In genomic region chr16:85571563-85571812, GRCh38 we compare ENCODE assay signal across 11 cellular contexts. TPM values are rescaled to one million over a fixed set of nuclear protein-coding genes. Genes with fewer than 3 reads are reported as not detected.
DNase-seq lines count a peak whose midpoint lies in the region; FAIRE-seq and TF ChIP-seq lines count a peak whose summit lies in the region.
"Had no signal": no experiment of that assay in that cellular context is flagged by ENCODE, and none has a peak within 500 bp of the region (broad histone marks: within the 10 kb centered on the region; RNA-seq: fewer than 3 reads in every experiment).

No MANE protein-coding gene starts in this region.

- in situ Hi-C loops in ACHN (cut with HindIII; ENCODE audit: low pct_ligation_motif_present, low pct_unique_long_range_greater_than_20kb, low sequenced_read_pairs), result no loop called here

- H3K9me2 ChIP-seq in MM.1S (replicated peaks; ENCODE audit: insufficient read depth, low read length), result no peaks in the 10 kb centered on the region

- H3K4me3 Mint-ChIP-seq in activated naive CD4-positive, alpha-beta T cell treated with anti-CD3 and anti-CD28 coated beads, Interleukin-2, amount 10 ng/mL, durations not matched to agents 7 days and 5 days, result no peak overlapping the region

- peaks cover 2% of the 10 kb centered on the region for H3K36me3 Mint-ChIP-seq in activated naive CD4-positive, alpha-beta T cell treated with anti-CD3 and anti-CD28 coated beads, Interleukin-2, amount 10 ng/mL, durations not matched to agents 7 days and 5 days

- H3K27ac Mint-ChIP-seq in activated naive CD4-positive, alpha-beta T cell treated with anti-CD3 and anti-CD28 coated beads, Interleukin-2, amount 10 ng/mL, durations not matched to agents 7 days and 5 days, result peak overlapping the region; percentile 9

- CTCF ChIA-PET in activated naive CD4-positive, alpha-beta T cell treated with anti-CD3 and anti-CD28 coated beads, Interleukin-2, amount 10 ng/mL, durations not matched to agents 7 days and 5 days (lab: Charles Lee), result interaction anchor here (0.8 kb wide), 1 partner anchor 81 kb away, joined by 3 read pairs; no protein-coding TSS in a partner anchor

- H3K27ac ChIP-seq in MM.1S (ENCODE audit: low read length) (peak overlapping the region; percentile 94; the same call in 1 of the 2 replicates), kidney (ENCODE audit: low read depth in 2 of 2, low read length in 2 of 2) (peak overlapping the region; percentile 87 to 88), tibial artery (peak overlapping the region; percentile 27 to 88)

- peaks cover 7% of the 10 kb centered on the region for H3K9me3 Mint-ChIP-seq in activated naive CD4-positive, alpha-beta T cell treated with anti-CD3 and anti-CD28 coated beads, Interleukin-2, amount 10 ng/mL, durations not matched to agents 7 days and 5 days

- H3K4me3 ChIP-seq in MM.1S (ENCODE audit: low read length) (no peak overlapping the region), kidney (ENCODE audit: low read length in 2 of 2) (no peak overlapping the region), tibial artery (no peak overlapping the region)

- H3K36me3 ChIP-seq in MM.1S (replicated peaks; ENCODE audit: insufficient read depth, low read length), result no peaks in the 10 kb centered on the region
- peaks cover 0 to 2% of the 10 kb centered on the region in 2 donors for H3K36me3 ChIP-seq in kidney (ENCODE audit: control insufficient read depth in 1 of 2, insufficient read depth in 2 of 2, low read length in 2 of 2)
- H3K36me3 ChIP-seq in tibial artery, result no peaks in the 10 kb centered on the region

- H4K20me1 ChIP-seq in MM.1S (ENCODE audit: insufficient read depth, low read length), result no peaks in the 10 kb centered on the region

- peaks cover 7% of the 10 kb centered on the region for H3K27me3 Mint-ChIP-seq in activated naive CD4-positive, alpha-beta T cell treated with anti-CD3 and anti-CD28 coated beads, Interleukin-2, amount 10 ng/mL, durations not matched to agents 7 days and 5 days

- H3K27me3 ChIP-seq in MM.1S (replicated peaks; ENCODE audit: insufficient read depth, low read length), result no peaks in the 10 kb centered on the region
- H3K27me3 ChIP-seq in tibial artery, result no peaks in the 10 kb centered on the region

- H3K9ac ChIP-seq in MM.1S (ENCODE audit: low read length), result peak overlapping the region; percentile 18; the same call in 1 of the 2 replicates
- H3K9ac ChIP-seq in kidney (ENCODE audit: low read length in 2 of 2), result peak overlapping the region in 1 of 2 donors; percentile 17

- H3K4me1 Mint-ChIP-seq in activated naive CD4-positive, alpha-beta T cell treated with anti-CD3 and anti-CD28 coated beads, Interleukin-2, amount 10 ng/mL, durations not matched to agents 7 days and 5 days, result peaks cover 48% of the 10 kb centered on the region

- no peak for FAIRE-seq in kidney (lab: Jason Lieb, UNC)
- no peak for FAIRE-seq in frontal cortex (lab: Jason Lieb, UNC)

- H3K9me3 ChIP-seq in MM.1S (replicated peaks; ENCODE audit: insufficient read depth, low read length), result no peaks in the 10 kb centered on the region
- no peaks in the 10 kb centered on the region for H3K9me3 ChIP-seq in kidney (ENCODE audit: control insufficient read depth in 1 of 2, low read length in 2 of 2)
- H3K9me3 ChIP-seq in tibial artery, result no peaks in the 10 kb centered on the region

- H3K4me1 ChIP-seq in MM.1S (ENCODE audit: low read length), result peaks cover 28% of the 10 kb centered on the region
- peaks cover 71 to 74% of the 10 kb centered on the region in 2 donors for H3K4me1 ChIP-seq in kidney (ENCODE audit: control insufficient read depth in 1 of 2, insufficient read depth in 1 of 2, low read depth in 1 of 2, low read length in 2 of 2)
- H3K4me1 ChIP-seq in tibial artery, result peaks cover 0 to 57% (median 38%) of the 10 kb centered on the region in 4 donors

- intact Hi-C loops in kidney (cut with DNase I) (no loop called here), tibial artery (cut with DNase I; ENCODE audit: low total_unique reads) (no loop called here)

- no peak for TF ChIP-seq CTCF in MM.1S (IDR thresholded peaks at IDR 0.05; ENCODE audit: low read length)
- TF ChIP-seq CTCF in kidney (IDR thresholded peaks at IDR 0.05; ENCODE audit: borderline replicate concordance, extremely low read depth, insufficient read depth), result no peak
- TF ChIP-seq CTCF in tibial artery (IDR thresholded peaks at IDR 0.05), result no peak

- peaks cover 82% of the 10 kb centered on the region for H3K79me2 ChIP-seq in MM.1S (ENCODE audit: low read length)

- H2AFZ ChIP-seq in MM.1S (ENCODE audit: low read length), result no peak overlapping the region

- H3F3A ChIP-seq in MM.1S (ENCODE audit: insufficient read depth, low read length), result peaks cover 19% of the 10 kb centered on the region

- peak overlapping the region; percentile 85 for H3K4me2 ChIP-seq in MM.1S (ENCODE audit: low read depth, low read length)

- no peak for DNase-seq in activated naive CD4-positive, alpha-beta T cell treated with anti-CD3 and anti-CD28 coated beads, Interleukin-2, amount 10 ng/mL, durations not matched to agents 7 days and 5 days
- no peak for DNase-seq in activated naive CD4-positive, alpha-beta T cell treated with Interleukin-2 at 50 U/mL for 16 hours
- peak; percentile 6 for DNase-seq in MM.1S
- DNase-seq in kidney, result no peak
- no peak for DNase-seq in tibial artery
- DNase-seq in frontal cortex (ENCODE audit: low spot score in 2 of 2), result no peak
- no peak for DNase-seq in ACHN
- no peak for DNase-seq in NCI-H2107 treated with DMSO at 0.1 percent for 48 hours (lab: John Stamatoyannopoulos, UW; ENCODE audit: unreplicated experiment)
- DNase-seq: activated effector memory CD4-positive, alpha-beta T cell treated with anti-CD3 and anti-CD28 coated beads, Interleukin-2, amount 50 U/mL, for 16 hours; NCI-H1694 treated with DMSO at 0.1 percent for 48 hours; retina had no signal

RNA-seq across cellular contexts. Expression of gene GSE1, which starts 41.6 kb away (rescaled TPM):
- 92.8 TPM for total RNA-seq in kidney
- polyA plus RNA-seq in kidney (ENCODE audit: insufficient read depth, low read depth, low replicate concordance), result 9.5 TPM
- total RNA-seq in frontal cortex, result 13.9 TPM
